Comparison of ENCODE assay signal across 27 cellular contexts in the genomic region with DNA sequence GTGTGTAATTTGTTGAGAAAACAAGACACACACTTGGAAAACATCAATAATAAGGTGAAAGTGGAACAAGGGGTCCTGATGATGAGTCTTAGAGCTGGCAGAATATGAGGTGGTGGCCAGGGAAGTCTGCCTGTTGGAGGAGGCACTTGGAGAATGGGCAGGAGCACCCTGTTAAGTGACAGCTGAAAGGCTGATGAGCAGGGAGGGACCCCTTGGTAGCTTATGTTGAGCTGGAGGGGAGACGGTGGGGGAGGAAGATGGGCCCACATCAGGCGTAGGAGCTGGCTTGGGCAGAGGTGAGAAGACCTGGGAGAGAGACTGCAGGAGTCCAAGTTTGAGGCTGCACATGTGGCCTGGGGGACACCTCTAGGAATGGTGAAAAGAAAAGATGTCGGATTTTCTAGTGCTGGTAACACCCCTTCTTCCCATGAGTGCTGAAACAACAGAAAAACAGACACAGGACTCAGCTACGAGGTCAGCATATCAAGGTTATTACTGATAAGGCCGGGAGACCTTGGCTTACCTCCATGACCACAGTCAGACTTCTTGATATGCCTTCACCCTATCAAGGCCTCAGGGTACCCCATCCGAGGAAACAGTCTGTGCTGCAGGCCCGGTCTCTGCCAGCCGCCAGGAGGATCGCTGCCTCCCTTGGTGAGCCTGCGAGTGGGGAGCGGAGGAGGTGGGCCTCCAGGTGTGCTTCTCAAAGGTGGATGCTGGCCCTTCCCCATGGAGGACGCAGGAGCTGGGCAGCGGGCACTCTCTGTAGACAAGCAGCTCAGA. TPM values are rescaled to one million over a fixed set of nuclear protein-coding genes. Genes with fewer than 3 reads are reported as not detected.
"Had no signal": no experiment of that assay in that cellular context is flagged by ENCODE, and none has a peak within 500 bp of the region (broad histone marks: within the 10 kb centered on the region; RNA-seq: fewer than 3 reads in every experiment).

No MANE protein-coding gene starts in this region.

- H3K27me3 Mint-ChIP-seq: activated CD8-positive, alpha-beta T cell treated with anti-CD3 and anti-CD28 coated beads for 36 hours; activated naive CD4-positive, alpha-beta T cell treated with anti-CD3 and anti-CD28 coated beads, Interleukin-2, amount 50 U/mL, for 24 hours; activated naive CD8-positive, alpha-beta T cell treated with anti-CD3 and anti-CD28 coated beads, Interleukin-2, amount 50 U/mL, for 24 hours; central memory CD8-positive, alpha-beta T cell; naive B cell; type B pancreatic cell had no signal

- ATAC-seq: activated CD8-positive, alpha-beta T cell treated with anti-CD3 and anti-CD28 coated beads for 36 hours; activated naive CD8-positive, alpha-beta T cell treated with anti-CD3 and anti-CD28 coated beads, Interleukin-2, amount 50 U/mL, for 24 hours; gastrocnemius medialis; left cardiac atrium; right cardiac atrium had no signal

- H3K9me3 ChIP-seq: gastrocnemius medialis, thoracic aorta, uterus had no signal

- H3K36me3 ChIP-seq: gastrocnemius medialis, thoracic aorta, uterus had no signal

- H3K9me3 Mint-ChIP-seq: activated CD4-positive, alpha-beta T cell treated with anti-CD3 and anti-CD28 coated beads, Interleukin-2, amount 10 ng/mL, durations not matched to agents 24 days and 14 days; activated CD8-positive, alpha-beta T cell treated with anti-CD3 and anti-CD28 coated beads for 36 hours; activated naive CD4-positive, alpha-beta T cell treated with anti-CD3 and anti-CD28 coated beads, Interleukin-2, amount 50 U/mL, for 24 hours; activated naive CD8-positive, alpha-beta T cell treated with anti-CD3 and anti-CD28 coated beads, Interleukin-2, amount 50 U/mL, for 24 hours; activated T-helper 2 cell treated with anti-CD3 and anti-CD28 coated beads, Interferon-gamma antibody, Interleukin-2, Interleukin-4, amounts not matched to agents 10 μg/mL and 5 μg/mL and 100 μg/mL, durations not matched to agents 14 hours and 24 hours and 36 hours; central memory CD8-positive, alpha-beta T cell; mesothelial cell of epicardium; naive B cell; type B pancreatic cell had no signal

- H3K4me3 Mint-ChIP-seq: activated CD4-positive, alpha-beta T cell treated with anti-CD3 and anti-CD28 coated beads, Interleukin-2, amount 10 ng/mL, durations not matched to agents 24 days and 14 days; activated CD8-positive, alpha-beta T cell treated with anti-CD3 and anti-CD28 coated beads for 36 hours; activated naive CD4-positive, alpha-beta T cell treated with anti-CD3 and anti-CD28 coated beads, Interleukin-2, amount 50 U/mL, for 24 hours; activated naive CD8-positive, alpha-beta T cell treated with anti-CD3 and anti-CD28 coated beads, Interleukin-2, amount 50 U/mL, for 24 hours; central memory CD8-positive, alpha-beta T cell; mesothelial cell of epicardium; naive B cell; type B pancreatic cell had no signal

- DNase-seq: activated CD4-positive, alpha-beta T cell treated with anti-CD3 and anti-CD28 coated beads, Interleukin-2, amount 10 ng/mL, durations not matched to agents 24 days and 14 days; activated CD4-positive, CD25-positive, alpha-beta regulatory T cell treated with anti-CD3 and anti-CD28 coated beads, Interleukin-2, amount 50 U/mL, for 72 hours; activated CD8-positive, alpha-beta T cell treated with anti-CD3 and anti-CD28 coated beads for 36 hours; activated naive CD8-positive, alpha-beta T cell treated with anti-CD3 and anti-CD28 coated beads, Interleukin-2, amount 50 U/mL, for 24 hours; activated T-cell treated with anti-CD3 and anti-CD28 coated beads, Interleukin-2, amount 50 U/mL, for 48 hours; anterior cingulate cortex; dorsolateral prefrontal cortex; effector memory CD4-positive, alpha-beta T cell; erythroblast; gastrocnemius medialis; left cardiac atrium; mammary epithelial cell; naive B cell; nucleus accumbens; posterior cingulate gyrus; right cardiac atrium; stimulated activated CD4-positive, alpha-beta T cell treated with anti-CD3 and anti-CD28 coated beads, Interleukin-15, amount 100 ng/mL, for 24 hours; stimulated activated CD4-positive, alpha-beta T cell treated with anti-CD3 and anti-CD28 coated beads, Interleukin-2, amount 100 ng/mL, for 24 hours; stimulated activated naive CD4-positive, alpha-beta T cell; uterus had no signal

- H3K4me1 Mint-ChIP-seq: activated CD4-positive, alpha-beta T cell treated with anti-CD3 and anti-CD28 coated beads, Interleukin-2, amount 10 ng/mL, durations not matched to agents 24 days and 14 days; naive B cell had no signal

- H3K27me3 ChIP-seq: dorsolateral prefrontal cortex, gastrocnemius medialis, hepatocyte, uterus had no signal

- H3K27ac ChIP-seq: dorsolateral prefrontal cortex, gastrocnemius medialis, hepatocyte, uterus had no signal

- H3K36me3 Mint-ChIP-seq: mesothelial cell of epicardium, naive B cell, type B pancreatic cell had no signal

- H3K27ac Mint-ChIP-seq: activated CD4-positive, alpha-beta T cell treated with anti-CD3 and anti-CD28 coated beads, Interleukin-2, amount 10 ng/mL, durations not matched to agents 24 days and 14 days; activated CD8-positive, alpha-beta T cell treated with anti-CD3 and anti-CD28 coated beads for 36 hours; activated naive CD4-positive, alpha-beta T cell treated with anti-CD3 and anti-CD28 coated beads, Interleukin-2, amount 50 U/mL, for 24 hours; activated naive CD8-positive, alpha-beta T cell treated with anti-CD3 and anti-CD28 coated beads, Interleukin-2, amount 50 U/mL, for 24 hours; activated T-helper 2 cell treated with anti-CD3 and anti-CD28 coated beads, Interferon-gamma antibody, Interleukin-2, Interleukin-4, amounts not matched to agents 10 μg/mL and 5 μg/mL and 100 μg/mL, durations not matched to agents 14 hours and 24 hours and 36 hours; mesothelial cell of epicardium; type B pancreatic cell had no signal

- H3K4me3 ChIP-seq: dorsolateral prefrontal cortex, gastrocnemius medialis, hepatocyte, thoracic aorta, uterus had no signal

RNA-seq across cellular contexts. Expression of a gene that starts 14.3 kb away (rescaled TPM):
- total RNA-seq: mammary epithelial cell had no signal
- polyA plus RNA-seq: mammary epithelial cell had no signal
